ENCODE assay signal across 34 cellular contexts in the genomic region with DNA sequence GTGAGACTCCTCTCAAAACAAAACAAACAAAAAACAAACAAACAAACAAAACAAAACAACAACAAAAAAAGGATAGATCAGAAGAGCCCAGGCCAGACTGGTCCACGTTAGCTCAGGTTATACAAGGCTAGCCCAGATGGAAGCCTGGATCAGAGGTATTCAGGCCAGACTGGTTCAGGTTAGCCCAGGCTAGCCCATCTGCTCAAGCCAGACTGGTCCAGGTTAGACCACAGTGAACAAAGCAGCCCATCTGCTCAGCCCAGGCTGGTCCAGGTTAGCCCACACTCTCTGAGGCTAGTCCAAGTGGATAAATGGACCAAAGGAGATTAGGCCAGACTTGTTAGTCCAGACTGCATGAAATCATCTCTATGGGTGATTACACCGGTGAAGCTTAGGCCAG. TPM values are rescaled to one million over a fixed set of nuclear protein-coding genes. Genes with fewer than 3 reads are reported as not detected.
"Had no signal": no experiment of that assay in that cellular context is flagged by ENCODE, and none has a peak within 500 bp of the region (broad histone marks: within the 10 kb centered on the region; RNA-seq: fewer than 3 reads in every experiment).

No MANE protein-coding gene starts in this region.

- H3K9me3 Mint-ChIP-seq: neural crest cell; stimulated activated naive CD8-positive, alpha-beta T cell treated with anti-CD3 and anti-CD28 coated beads, Interleukin-15, Interleukin-2, amounts not matched to agents 100 ng/mL and 50 ng/mL, for 24 hours; type B pancreatic cell had no signal

- ATAC-seq: naive thymus-derived CD8-positive, alpha-beta T cell; pancreas; psoas muscle; right cardiac atrium; right lobe of liver; stimulated activated effector memory CD8-positive, alpha-beta T cell treated with anti-CD3 and anti-CD28 coated beads, Interleukin-12 subunit alpha, Interleukin-12 subunit beta, amount 100 ng/mL, for 72 hours; stimulated activated naive B cell treated with anti-CD40 and anti-IgM and Interleukin-4, amounts not matched to agents 10 μg/mL and 1 μg/mL and 100 μg/mL, for 72 hours; upper lobe of right lung had no signal

- H3K36me3 ChIP-seq: neutrophil, pancreas, right lobe of liver, stomach, suprapubic skin, transverse colon, upper lobe of right lung, uterus had no signal

- H3K9me3 ChIP-seq: testis had no signal

- H3K4me3 Mint-ChIP-seq: naive B cell; naive thymus-derived CD8-positive, alpha-beta T cell; nephron progenitor cell; neural crest cell; stimulated activated effector memory CD8-positive, alpha-beta T cell treated with anti-CD3 and anti-CD28 coated beads, Interleukin-12 subunit alpha, Interleukin-12 subunit beta, amount 100 ng/mL, for 72 hours; stimulated activated naive B cell treated with anti-CD40 and anti-IgM and Interleukin-4, amounts not matched to agents 10 μg/mL and 1 μg/mL and 100 μg/mL, for 72 hours; stimulated activated naive CD8-positive, alpha-beta T cell treated with anti-CD3 and anti-CD28 coated beads, Interleukin-15, Interleukin-2, amounts not matched to agents 100 ng/mL and 50 ng/mL, for 24 hours; type B pancreatic cell had no signal

- H3K4me3 ChIP-seq: pancreas, psoas muscle, right lobe of liver, skin epidermis, stomach, suprapubic skin, testis, tibial artery, transverse colon, upper lobe of right lung, uterus had no signal

- FAIRE-seq: pancreas had no signal

- H3K36me3 Mint-ChIP-seq: stimulated activated effector memory CD8-positive, alpha-beta T cell treated with anti-CD3 and anti-CD28 coated beads, Interleukin-12 subunit alpha, Interleukin-12 subunit beta, amount 100 ng/mL, for 72 hours had no signal

- H3K4me1 Mint-ChIP-seq: naive B cell; nephron progenitor cell; neural crest cell; stimulated activated effector memory CD8-positive, alpha-beta T cell treated with anti-CD3 and anti-CD28 coated beads, Interleukin-12 subunit alpha, Interleukin-12 subunit beta, amount 100 ng/mL, for 72 hours had no signal

- H3K4me1 ChIP-seq: pancreas, psoas muscle, right lobe of liver, stomach, suprapubic skin, testis, tibial artery, transverse colon, upper lobe of right lung, uterus had no signal

- H3K27ac ChIP-seq: neutrophil, pancreas, psoas muscle, right lobe of liver, skin epidermis, stomach, suprapubic skin, testis, tibial artery, transverse colon, upper lobe of right lung, uterus had no signal

- DNase-seq: naive B cell; naive thymus-derived CD8-positive, alpha-beta T cell; nephron progenitor cell; nucleus accumbens; pancreas; psoas muscle; right cardiac atrium; right lobe of liver; stimulated activated CD4-positive, alpha-beta T cell treated with anti-CD3 and anti-CD28 coated beads, Interleukin-15, amount 100 ng/mL, for 24 hours; stimulated activated CD4-positive, alpha-beta T cell treated with anti-CD3 and anti-CD28 coated beads, Interleukin-2, amount 100 ng/mL, for 24 hours; stimulated activated CD4-positive, alpha-beta T cell treated with anti-CD3 and anti-CD28 coated beads, Interleukin-2, amount 100 ng/mL, for 48 hours; stimulated activated CD4-positive, alpha-beta T cell treated with anti-CD3 and anti-CD28 coated beads, Interleukin-4, amount 100 ng/mL, for 24 hours; stimulated activated naive B cell treated with anti-CD40 and anti-IgM and Interleukin-4, amounts not matched to agents 10 μg/mL and 1 μg/mL and 100 μg/mL, for 72 hours; stimulated activated naive CD4-positive, alpha-beta T cell treated with Interleukin-2 at 50 U/mL for 16 hours; stomach; substantia nigra; testis; tibial artery; transverse colon; upper lobe of right lung; uterus had no signal

- H3K27ac Mint-ChIP-seq: naive B cell; naive thymus-derived CD8-positive, alpha-beta T cell; nephron progenitor cell; progenitor cell of endocrine pancreas; stimulated activated effector memory CD8-positive, alpha-beta T cell treated with anti-CD3 and anti-CD28 coated beads, Interleukin-12 subunit alpha, Interleukin-12 subunit beta, amount 100 ng/mL, for 72 hours; stimulated activated naive B cell treated with anti-CD40 and anti-IgM and Interleukin-4, amounts not matched to agents 10 μg/mL and 1 μg/mL and 100 μg/mL, for 72 hours; stimulated activated naive CD8-positive, alpha-beta T cell treated with anti-CD3 and anti-CD28 coated beads, Interleukin-15, Interleukin-2, amounts not matched to agents 100 ng/mL and 50 ng/mL, for 24 hours; type B pancreatic cell had no signal

- H3K27me3 Mint-ChIP-seq: progenitor cell of endocrine pancreas, type B pancreatic cell had no signal

- H3K27me3 ChIP-seq: neutrophil, pancreas, right lobe of liver, suprapubic skin, testis, transverse colon, upper lobe of right lung, uterus had no signal

RNA-seq across cellular contexts. Expression of gene CCL25, which starts 41.2 kb away (rescaled TPM):
- total RNA-seq: myocyte; naive thymus-derived CD8-positive, alpha-beta T cell; neural crest cell; omental fat pad; osteocyte; pancreas; progenitor cell of endocrine pancreas; psoas muscle; renal cortical epithelial cell; right cardiac atrium; suprapubic skin; transverse colon; upper lobe of right lung; urinary bladder; uterus had no signal
- polyA plus RNA-seq: right cardiac atrium, stomach, urinary bladder had no signal

RNA-seq across cellular contexts. Expression of gene FBN3, which starts 55.7 kb away (rescaled TPM):
- total RNA-seq: myocyte; naive thymus-derived CD8-positive, alpha-beta T cell; omental fat pad; right cardiac atrium; transverse colon had no signal
- polyA plus RNA-seq: naive thymus-derived CD8-positive, alpha-beta T cell; right cardiac atrium; urinary bladder had no signal
